Comparison of ENCODE assay signal across 8 cellular contexts in the genomic region with DNA sequence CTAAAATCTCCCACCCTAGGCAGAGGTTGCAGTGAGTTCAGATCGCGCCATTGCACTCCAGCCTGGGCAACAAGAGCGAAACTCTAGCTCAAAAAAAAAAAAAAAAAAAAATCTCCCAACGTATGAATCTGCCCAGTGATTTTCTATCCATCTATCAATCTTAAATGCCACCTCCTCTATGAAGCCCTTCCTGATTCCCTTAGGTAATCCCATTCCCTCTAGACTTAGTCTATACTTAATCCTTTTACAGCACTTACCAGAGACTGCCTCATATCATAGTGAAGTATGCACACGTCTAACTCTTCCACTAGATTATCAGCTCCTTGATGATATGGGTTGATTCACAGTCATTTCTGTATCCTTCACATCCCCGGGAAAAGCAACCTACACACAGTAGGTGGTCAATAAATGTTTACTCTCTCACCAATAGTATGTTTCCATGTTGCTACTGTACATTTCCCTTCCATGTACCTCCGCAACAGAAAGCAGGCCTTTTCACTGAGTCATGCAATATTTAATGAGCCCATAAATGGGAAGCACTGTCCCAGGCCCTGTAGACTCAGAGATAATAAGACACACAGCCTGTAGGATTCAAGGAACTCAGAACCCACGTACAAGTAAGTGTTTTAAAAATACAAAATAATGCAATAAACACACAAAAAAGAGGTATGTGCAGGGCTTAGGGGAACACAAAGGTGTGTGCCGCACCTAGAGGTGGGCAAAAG. TPM values are rescaled to one million over a fixed set of nuclear protein-coding genes. Genes with fewer than 3 reads are reported as not detected.
A peak's percentile ranks its signal among the peaks of the same experiment; 100 is the strongest.
DNase-seq lines count a peak whose midpoint lies in the region; ATAC-seq and TF ChIP-seq lines count a peak whose summit lies in the region.

No MANE protein-coding gene starts in this region.

- CTCF ChIA-PET in CD4-positive, alpha-beta T cell (lab: Charles Lee): no interaction called here

- no peaks in the 10 kb centered on the region for H3K9me3 ChIP-seq in CD4-positive, alpha-beta T cell (ENCODE audit: control insufficient read depth, low read length)
- no peaks in the 10 kb centered on the region for H3K9me3 ChIP-seq in Loucy (ENCODE audit: insufficient read depth, low read depth, low read length)

- H3K79me2 ChIP-seq in Loucy (ENCODE audit: insufficient read depth, low read length): peaks cover 66% of the 10 kb centered on the region

- H3K27ac Mint-ChIP-seq in CD4-positive, alpha-beta T cell: peak overlapping the region; percentile 90
- H3K27ac Mint-ChIP-seq in chondrocyte (ENCODE audit: unreplicated experiment): no peak overlapping the region
- H3K27ac Mint-ChIP-seq in natural killer cell: peak overlapping the region; percentile 94 to 95

- H3K27ac ChIP-seq in CD4-positive, alpha-beta T cell (ENCODE audit: low read depth, low read length): no peak overlapping the region

- H4K20me1 ChIP-seq in Loucy (ENCODE audit: insufficient read depth, low read length, poor library complexity, severe bottlenecking): peaks cover 18% of the 10 kb centered on the region

- H3K36me3 Mint-ChIP-seq in CD4-positive, alpha-beta T cell (ENCODE audit: low read depth): peaks cover 80% of the 10 kb centered on the region
- peaks cover 33% of the 10 kb centered on the region for H3K36me3 Mint-ChIP-seq in chondrocyte (ENCODE audit: low read depth)
- no peaks in the 10 kb centered on the region for H3K36me3 Mint-ChIP-seq in natural killer cell

- H3K4me1 ChIP-seq in Loucy (ENCODE audit: insufficient read depth, low read length, poor library complexity, severe bottlenecking): peaks cover 31% of the 10 kb centered on the region

- peak overlapping the region; percentile 81 for H3K9ac ChIP-seq in Loucy (ENCODE audit: low read depth, low read length, poor library complexity, severe bottlenecking)

- H3K4me1 Mint-ChIP-seq in CD4-positive, alpha-beta T cell (ENCODE audit: low read depth): peaks cover 72% of the 10 kb centered on the region
- H3K4me1 Mint-ChIP-seq in chondrocyte (ENCODE audit: low read depth) (peaks cover 41% of the 10 kb centered on the region), natural killer cell (peaks cover 53 to 66% of the 10 kb centered on the region in 2 donors)

- TF ChIP-seq CTCF in CD4-positive, alpha-beta T cell (IDR thresholded peaks at IDR 0.05): no peak
- TF ChIP-seq CTCF in Loucy (conservative IDR thresholded peaks at IDR 0.05; ENCODE audit: low read length) (no peak), chondrocyte (IDR thresholded peaks at IDR 0.05) (no peak), natural killer cell (IDR thresholded peaks at IDR 0.05) (no peak)

- no peak for DNase-seq in CD4-positive, alpha-beta T cell
- DNase-seq in chondrocyte (ENCODE audit: low spot score): no peak
- DNase-seq in natural killer cell: no peak
- DNase-seq in mesenteric fat pad (ENCODE audit: low spot score): no peak
- DNase-seq in NAMALWA (ENCODE audit: low spot score): no peak
- DNase-seq in stimulated activated CD4-positive, alpha-beta T cell treated with anti-CD3 and anti-CD28 coated beads, Interleukin-2, amount 100 ng/mL, for 24 hours: no peak

- H3K9me3 Mint-ChIP-seq in CD4-positive, alpha-beta T cell: no peaks in the 10 kb centered on the region
- H3K9me3 Mint-ChIP-seq in chondrocyte (ENCODE audit: low read depth) (no peaks in the 10 kb centered on the region), natural killer cell (no peaks in the 10 kb centered on the region)

- no peak overlapping the region for H2AFZ ChIP-seq in Loucy (ENCODE audit: low read length)

- H3K9me2 ChIP-seq in Loucy (replicated peaks; ENCODE audit: low read depth, low read length): no peaks in the 10 kb centered on the region

- no peaks in the 10 kb centered on the region for H3K27me3 Mint-ChIP-seq in CD4-positive, alpha-beta T cell
- no peaks in the 10 kb centered on the region for H3K27me3 Mint-ChIP-seq in chondrocyte (ENCODE audit: low read depth)
- H3K27me3 Mint-ChIP-seq in natural killer cell (ENCODE audit: low read depth in 2 of 2): no peaks in the 10 kb centered on the region

- POLR2A ChIA-PET in CD4-positive, alpha-beta T cell (lab: Charles Lee): interaction anchor here (1.2 to 1.4 kb wide), 2 partner anchors 642 to 643 kb away, joined by 4 to 5 read pairs; partner anchors contain the start of gene GOLPH3

- intact Hi-C loops in CD4-positive, alpha-beta T cell (cut with DNase I, micrococcal nuclease): loop anchor here (2.0 to 10.0 kb wide), 7 partner anchors 546 to 1912 kb away; partner anchors contain the start of genes GOLPH3 (in 1 of the 2), MTMR12 (in 1 of the 2), SUB1 (in 1 of the 2) and TARS1 (in 1 of the 2)
- intact Hi-C loops in natural killer cell (cut with micrococcal nuclease): loop anchor here (5.0 kb wide), 1 partner anchor 562 kb away; no protein-coding TSS in a partner anchor

- ATAC-seq in CD4-positive, alpha-beta T cell (ENCODE audit: poor library complexity): no peak
- ATAC-seq in natural killer cell (no peak), GM21786 (IDR thresholded peaks at IDR 0.05; ENCODE audit: unreplicated experiment) (no peak)

- peak overlapping the region; percentile 99 for H3K4me3 ChIP-seq in Loucy (ENCODE audit: low read length, poor library complexity, severe bottlenecking)

- H3F3A ChIP-seq in Loucy (ENCODE audit: low read depth): no peaks in the 10 kb centered on the region

- H3K4me3 Mint-ChIP-seq in CD4-positive, alpha-beta T cell: peak overlapping the region; percentile 98
- H3K4me3 Mint-ChIP-seq in chondrocyte (ENCODE audit: unreplicated experiment) (peak overlapping the region; percentile 99), natural killer cell (peak overlapping the region; percentile 98)

- peaks cover 32% of the 10 kb centered on the region for H3K36me3 ChIP-seq in Loucy (ENCODE audit: insufficient read depth, low read length)

- peak overlapping the region; percentile 82 for H3K4me2 ChIP-seq in Loucy (ENCODE audit: low read depth, low read length, poor library complexity, severe bottlenecking)

- no peaks in the 10 kb centered on the region for H3K27me3 ChIP-seq in CD4-positive, alpha-beta T cell (ENCODE audit: control insufficient read depth, insufficient read depth, low read length)
- H3K27me3 ChIP-seq in Loucy (ENCODE audit: insufficient read depth, low read length, poor library complexity, severe bottlenecking): peaks cover 3% of the 10 kb centered on the region

RNA-seq across cellular contexts. Expression of gene DROSHA, which starts 1.2 kb away (rescaled TPM):
- 10 to 100 TPM; 28.8 to 38.1 TPM for total RNA-seq in CD4-positive, alpha-beta T cell
- total RNA-seq in chondrocyte: 59.3 to 82.6 TPM (median 60.6 TPM) in 3 replicates
- total RNA-seq in natural killer cell: 10 to 100 TPM; 44.9 to 55.9 (median 50.5) TPM
- total RNA-seq in mesenteric fat pad: 39.5 TPM

RNA-seq across cellular contexts. Expression of gene C5orf22, which starts 1.4 kb away (rescaled TPM):
- 10 to 100 TPM in 1 of 2 experiments, 1 to 10 TPM in 1; 9.8 to 12.3 TPM for total RNA-seq in CD4-positive, alpha-beta T cell
- 17.2 to 21.9 TPM (median 20.2 TPM) in 3 replicates for total RNA-seq in chondrocyte
- 10 to 100 TPM; 20.0 to 27.9 (median 21.4) TPM for total RNA-seq in natural killer cell
- 16.5 TPM for total RNA-seq in mesenteric fat pad
